ENCODE assay signal across 10 cellular contexts in the genomic region with DNA sequence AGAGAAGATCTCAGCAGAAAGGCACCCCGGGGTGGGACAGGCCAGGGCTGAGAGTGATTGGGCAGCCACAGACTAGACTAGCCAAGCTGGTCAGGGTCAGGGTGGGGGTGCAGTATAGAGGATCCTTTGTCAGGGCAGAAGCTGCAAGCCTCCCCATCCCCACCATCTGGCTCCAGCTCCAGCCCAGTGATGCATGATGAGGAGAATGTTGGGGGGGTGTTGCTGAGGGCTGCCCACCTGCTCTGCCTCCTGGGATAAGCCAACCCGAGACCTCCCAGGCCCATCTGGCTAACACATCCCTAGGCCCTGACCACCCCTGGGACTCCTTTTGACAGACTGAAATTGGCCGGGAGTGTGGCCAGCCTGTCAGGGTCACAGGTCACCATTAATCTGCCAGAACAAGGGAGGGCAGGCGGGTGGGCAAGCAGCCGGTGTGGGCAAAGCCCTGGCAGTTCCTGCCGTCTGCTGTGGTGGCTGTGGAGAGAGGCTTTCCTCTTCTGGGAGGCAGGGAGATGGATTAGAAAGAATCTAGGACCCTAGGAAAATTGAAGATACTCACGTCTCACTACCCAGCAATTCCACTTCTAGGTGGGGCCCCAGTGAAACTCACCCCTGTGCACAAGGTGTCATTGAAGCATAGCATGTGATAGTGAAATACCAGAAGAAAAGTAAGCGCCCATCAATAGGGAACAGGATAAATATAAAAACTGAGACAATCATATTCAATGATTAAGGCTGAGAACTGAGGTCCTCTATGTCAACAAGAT. TPM values are rescaled to one million over a fixed set of nuclear protein-coding genes. Genes with fewer than 3 reads are reported as not detected.
A peak's percentile ranks its signal among the peaks of the same experiment; 100 is the strongest.
DNase-seq lines count a peak whose midpoint lies in the region; ATAC-seq and TF ChIP-seq lines count a peak whose summit lies in the region.
"Had no signal": no experiment of that assay in that cellular context is flagged by ENCODE, and none has a peak within 500 bp of the region (broad histone marks: within the 10 kb centered on the region; RNA-seq: fewer than 3 reads in every experiment).

No MANE protein-coding gene starts in this region.

- 65 to 87% (median 76%) methylated on average over 6 to 8 of the region's 8 CpGs for WGBS in adrenal gland, 4 donors

- peak overlapping the region in 58 of 59 donors; percentile 70 to 95 (median 90) for H3K27ac ChIP-seq in dorsolateral prefrontal cortex
- no peak overlapping the region for H3K27ac ChIP-seq in adrenal gland

- intact Hi-C loops in dorsolateral prefrontal cortex (cut with DNase I) (loop anchor here in 1 of 2 donors (1.0 kb wide), 1 partner anchor 24 kb away; no protein-coding TSS in a partner anchor), adrenal gland (cut with DNase I) (no loop called here)

- peak; percentile 70 for DNase-seq in COLO829 (ENCODE audit: low spot score)
- DNase-seq in NCI-H446 (lab: John Stamatoyannopoulos, UW), result peak; percentile 19 to 81
- peak; percentile 39 to 93 (median 88) for DNase-seq in dorsolateral prefrontal cortex
- peak in 54 of 56 donors; percentile 29 to 95 (median 80) for DNase-seq in nucleus accumbens (lab: John Stamatoyannopoulos, UW)
- DNase-seq in activated CD4-positive, alpha-beta T cell treated with anti-CD3 and anti-CD28 coated beads, Interleukin-2, amount 50 U/mL, for 1 hour, result no peak
- DNase-seq in GF-D8 (lab: John Stamatoyannopoulos, UW), result no peak
- no peak for DNase-seq in adrenal gland
- DNase-seq: islet precursor cell; stimulated activated CD4-positive, alpha-beta T cell treated with anti-CD3 and anti-CD28 coated beads, Interleukin-1b, Interleukin-23, amount 100 ng/mL, for 48 hours had no signal

- TF ChIP-seq POLR2A in adrenal gland (IDR thresholded peaks at IDR 0.05), result no peak

- peak overlapping the region in 24 of 59 donors; percentile 2 to 55 (median 16) for H3K4me3 ChIP-seq in dorsolateral prefrontal cortex
- H3K4me3 ChIP-seq in adrenal gland, result no peak overlapping the region

- H3K27me3 ChIP-seq in dorsolateral prefrontal cortex (no peaks in the 10 kb centered on the region), adrenal gland (no peaks in the 10 kb centered on the region)

- H3K4me1 ChIP-seq in adrenal gland (replicated peaks in 1 of 2), result no peaks in the 10 kb centered on the region

- TF ChIP-seq CTCF in dorsolateral prefrontal cortex (IDR thresholded peaks at IDR 0.05 in 54 of 56, conservative IDR thresholded peaks at IDR 0.05 in 2 of 56; ENCODE audit: low read depth in 1 of 56, partially characterized antibody in 56 of 56) (peak in 3 of 56 donors; percentile 5 to 11 (median 9)), adrenal gland (IDR thresholded peaks at IDR 0.05) (no peak)

- H3K9me3 ChIP-seq in adrenal gland (replicated peaks in 1 of 3), result no peaks in the 10 kb centered on the region

- ATAC-seq in HG03442 (IDR thresholded peaks at IDR 0.05; ENCODE audit: unreplicated experiment), result no peak

- H3K36me3 ChIP-seq in adrenal gland (replicated peaks in 1 of 2), result no peaks in the 10 kb centered on the region

RNA-seq across cellular contexts. Expression of gene SNTA1, which starts 22.2 kb away (rescaled TPM):
- total RNA-seq in dorsolateral prefrontal cortex, result 100 to 1,000 TPM in 12 of 120 experiments, 10 to 100 TPM in 108; 35.4 to 180 (median 77.4) TPM
- total RNA-seq in adrenal gland, result 10 to 100 TPM; 11.5 to 73.2 (median 33.2) TPM
- 10 to 100 TPM in 2 of 3 donors, 1 to 10 TPM in 1; 4.3 to 42.2 (median 29.3) TPM for polyA plus RNA-seq in adrenal gland

RNA-seq across cellular contexts. Expression of gene CBFA2T2, which starts 24.2 kb away (rescaled TPM):
- total RNA-seq in dorsolateral prefrontal cortex (10 to 100 TPM; 30.2 to 61.1 (median 39.7) TPM), adrenal gland (10 to 100 TPM in 5 of 8 donors, 1 to 10 TPM in 3; 8.3 to 16.7 (median 10.2) TPM)
- 10 to 100 TPM in 1 of 3 donors, 1 to 10 TPM in 2; 5.3 to 10.3 (median 6.5) TPM for polyA plus RNA-seq in adrenal gland

Comparison
In these comparisons a context has a peak if more than half of its experiments do, and no peak if none do; other contexts are left out.
1. DNase-seq: peak in COLO829 (single experiment), NCI-H446 (2 of 2), dorsolateral prefrontal cortex (10 of 10) and nucleus accumbens (54 of 56); none in activated CD4-positive, alpha-beta T cell treated with anti-CD3 and anti-CD28 coated beads, Interleukin-2, amount 50 U/mL, for 1 hour (single experiment), GF-D8 (single experiment) and adrenal gland (0 of 7).
2. H3K27ac ChIP-seq: peak in dorsolateral prefrontal cortex (58 of 59); none in adrenal gland (0 of 5).